In the genomic region with DNA sequence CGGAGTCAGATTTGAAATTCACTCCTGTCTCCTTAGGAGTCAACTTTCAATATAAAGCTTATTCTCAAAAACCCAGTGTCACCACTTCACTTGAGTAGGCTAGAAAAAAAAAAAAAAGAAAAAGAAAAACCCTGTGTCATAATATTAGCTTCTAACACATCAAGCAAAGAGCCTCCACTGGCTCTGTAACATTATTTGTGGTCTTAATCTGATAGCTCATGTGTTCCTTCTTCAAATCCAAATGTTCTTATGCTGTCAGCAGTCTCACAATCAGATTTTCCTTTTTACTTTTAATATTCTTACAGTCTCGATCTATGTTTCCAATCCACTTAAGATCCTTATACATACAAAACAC, we compare ENCODE assay signal across 27 cellular contexts. TPM values are rescaled to one million over a fixed set of nuclear protein-coding genes. Genes with fewer than 3 reads are reported as not detected.
DNase-seq lines count a peak whose midpoint lies in the region; ATAC-seq and TF ChIP-seq lines count a peak whose summit lies in the region.
"Had no signal": no experiment of that assay in that cellular context is flagged by ENCODE, and none has a peak within 500 bp of the region (broad histone marks: within the 10 kb centered on the region; RNA-seq: fewer than 3 reads in every experiment).

No MANE protein-coding gene starts in this region.

- intact Hi-C loops in dendritic cell treated with granulocyte-macrophage colony-stimulating factor and Interleukin-4, amounts not matched to agents 40 ng/mL and 50 ng/mL, for 4 days (cut with micrococcal nuclease) = no loop called here
- intact Hi-C loops in thyroid gland (cut with DNase I) = no loop called here

- H3K27me3 ChIP-seq in thyroid gland = no peaks in the 10 kb centered on the region
- H3K27me3 ChIP-seq: esophagus squamous epithelium, Peyer's patch, right atrium auricular region, spleen, uterus had no signal

- in situ Hi-C loops in GM13976 (cut with MboI; ENCODE audit: low sequenced_read_pairs, unreplicated experiment) = no loop called here

- no peaks in the 10 kb centered on the region for H3K4me1 Mint-ChIP-seq in dendritic cell treated with granulocyte-macrophage colony-stimulating factor and Interleukin-4, amounts not matched to agents 40 ng/mL and 50 ng/mL, for 4 days (ENCODE audit: low read depth)
- H3K4me1 Mint-ChIP-seq: naive B cell; stimulated activated effector memory CD8-positive, alpha-beta T cell treated with anti-CD3 and anti-CD28 coated beads, Interleukin-12 subunit alpha, Interleukin-12 subunit beta, amount 100 ng/mL, for 72 hours had no signal

- no peaks in the 10 kb centered on the region for H3K27me3 Mint-ChIP-seq in dendritic cell treated with granulocyte-macrophage colony-stimulating factor and Interleukin-4, amounts not matched to agents 40 ng/mL and 50 ng/mL, for 4 days
- H3K27me3 Mint-ChIP-seq: naive B cell had no signal

- peak overlapping the region; percentile 37 to 79 (median 79) for H3K27ac ChIP-seq in thyroid gland
- H3K27ac ChIP-seq: esophagus squamous epithelium, parathyroid adenoma, Peyer's patch, right atrium auricular region, uterus had no signal

- DNase-seq in activated naive CD4-positive, alpha-beta T cell treated with anti-CD3 and anti-CD28 coated beads, Interleukin-2, amount 50 U/mL, for 72 hours (ENCODE audit: low spot score in 2 of 2) = no peak
- no peak for DNase-seq in activated naive CD4-positive, alpha-beta T cell treated with Interleukin-2 at 50 U/mL for 16 hours
- peak; percentile 83 for DNase-seq in OCI-M1 (lab: John Stamatoyannopoulos, UW)
- DNase-seq in thyroid gland = peak in 1 of 2 donors; percentile 27
- DNase-seq in GM13976 (ENCODE audit: low spot score) = no peak
- DNase-seq: activated CD4-positive, CD25-positive, alpha-beta regulatory T cell treated with anti-CD3 and anti-CD28 coated beads, Interleukin-2, amount 50 U/mL, for 72 hours; amniotic stem cell; C1 segment of cervical spinal cord; cortex of kidney; EL; esophagus squamous epithelium; KG1; naive B cell; NCI-H1436; NCI-H2107; NCI-H526; Peyer's patch; SIG-M5; spleen; stimulated activated CD4-positive, alpha-beta T cell treated with anti-CD3 and anti-CD28 coated beads, Interleukin-2, amount 100 ng/mL, for 48 hours; uterus had no signal

- peak overlapping the region; percentile 40 to 70 for H3K27ac Mint-ChIP-seq in activated naive CD4-positive, alpha-beta T cell treated with anti-CD3 and anti-CD28 coated beads, Interleukin-2, amount 50 U/mL, for 72 hours
- peak overlapping the region; percentile 52 for H3K27ac Mint-ChIP-seq in dendritic cell treated with granulocyte-macrophage colony-stimulating factor and Interleukin-4, amounts not matched to agents 40 ng/mL and 50 ng/mL, for 4 days

- peaks cover 16 to 18% of the 10 kb centered on the region in 2 donors for H3K36me3 ChIP-seq in thyroid gland
- H3K36me3 ChIP-seq: uterus had no signal

- H3K9me3 ChIP-seq in thyroid gland = no peaks in the 10 kb centered on the region
- H3K9me3 ChIP-seq: esophagus squamous epithelium, Peyer's patch, right atrium auricular region, spleen, uterus had no signal

- H3K4me3 Mint-ChIP-seq in dendritic cell treated with granulocyte-macrophage colony-stimulating factor and Interleukin-4, amounts not matched to agents 40 ng/mL and 50 ng/mL, for 4 days = no peak overlapping the region
- H3K4me3 Mint-ChIP-seq: activated T-helper 1 cell treated with anti-CD3 and anti-CD28 coated beads, Interleukin-12 subunit alpha, Interleukin-12 subunit beta, Interleukin-2, Interleukin-4 antibody, amounts not matched to agents 30 ng/mL and 10 ng/mL and 1 ng/mL, durations not matched to agents 14 hours and 24 hours and 36 hours; naive B cell; stimulated activated effector memory CD8-positive, alpha-beta T cell treated with anti-CD3 and anti-CD28 coated beads, Interleukin-12 subunit alpha, Interleukin-12 subunit beta, amount 100 ng/mL, for 72 hours had no signal

- H3K36me3 Mint-ChIP-seq in activated naive CD4-positive, alpha-beta T cell treated with anti-CD3 and anti-CD28 coated beads, Interleukin-2, amount 50 U/mL, for 72 hours = peaks cover 13 to 29% of the 10 kb centered on the region in 2 donors
- peaks cover 94% of the 10 kb centered on the region for H3K36me3 Mint-ChIP-seq in dendritic cell treated with granulocyte-macrophage colony-stimulating factor and Interleukin-4, amounts not matched to agents 40 ng/mL and 50 ng/mL, for 4 days (ENCODE audit: low read depth)

- ATAC-seq in activated naive CD4-positive, alpha-beta T cell treated with anti-CD3 and anti-CD28 coated beads, Interleukin-2, amount 50 U/mL, for 72 hours = no peak
- no peak for ATAC-seq in GM19455 (IDR thresholded peaks at IDR 0.05; ENCODE audit: unreplicated experiment)
- ATAC-seq: stimulated activated effector memory CD8-positive, alpha-beta T cell treated with anti-CD3 and anti-CD28 coated beads, Interleukin-12 subunit alpha, Interleukin-12 subunit beta, amount 100 ng/mL, for 72 hours had no signal

- TF ChIP-seq POLR2A in thyroid gland (IDR thresholded peaks at IDR 0.05) = no peak

- H3K4me1 ChIP-seq in thyroid gland = peaks cover 7 to 11% of the 10 kb centered on the region in 2 donors
- H3K4me1 ChIP-seq: esophagus squamous epithelium, parathyroid adenoma, Peyer's patch, right atrium auricular region, uterus had no signal

- no peaks in the 10 kb centered on the region for H3K9me3 Mint-ChIP-seq in activated naive CD4-positive, alpha-beta T cell treated with anti-CD3 and anti-CD28 coated beads, Interleukin-2, amount 50 U/mL, for 72 hours
- no peaks in the 10 kb centered on the region for H3K9me3 Mint-ChIP-seq in dendritic cell treated with granulocyte-macrophage colony-stimulating factor and Interleukin-4, amounts not matched to agents 40 ng/mL and 50 ng/mL, for 4 days
- H3K9me3 Mint-ChIP-seq: activated T-helper 1 cell treated with anti-CD3 and anti-CD28 coated beads, Interleukin-12 subunit alpha, Interleukin-12 subunit beta, Interleukin-2, Interleukin-4 antibody, amounts not matched to agents 30 ng/mL and 10 ng/mL and 1 ng/mL, durations not matched to agents 14 hours and 24 hours and 36 hours; naive B cell; stimulated activated effector memory CD8-positive, alpha-beta T cell treated with anti-CD3 and anti-CD28 coated beads, Interleukin-12 subunit alpha, Interleukin-12 subunit beta, amount 100 ng/mL, for 72 hours had no signal

- TF ChIP-seq CTCF in thyroid gland (IDR thresholded peaks at IDR 0.05) (no peak), GM13976 (IDR thresholded peaks at IDR 0.05; ENCODE audit: borderline replicate concordance, control extremely low read depth, extremely low read depth, insufficient read depth, missing control alignments) (no peak)

- no peak overlapping the region for H3K4me3 ChIP-seq in thyroid gland (replicated peaks in 1 of 3)
- H3K4me3 ChIP-seq: esophagus squamous epithelium, Peyer's patch, right atrium auricular region, spleen, uterus had no signal

- 32 to 37% methylated on average over 2 of the region's 2 CpGs for WGBS in thyroid gland, 2 donors

RNA-seq across cellular contexts. Expression of a gene that starts 26.1 kb away (rescaled TPM):
- total RNA-seq in activated naive CD4-positive, alpha-beta T cell treated with anti-CD3 and anti-CD28 coated beads, Interleukin-2, amount 50 U/mL, for 72 hours = 10 to 100 TPM; 62.1 to 85.2 TPM
- total RNA-seq in thyroid gland = 10 to 100 TPM; 33.0 to 54.2 (median 42.6) TPM
